13 cellular contexts compared by ENCODE assay signal in genomic region chr5:82991678-82992323, GRCh38.
A peak's percentile ranks its signal among the peaks of the same experiment; 100 is the strongest.
DNase-seq lines count a peak whose midpoint lies in the region; ATAC-seq and TF ChIP-seq lines count a peak whose summit lies in the region.
"Had no signal": no experiment of that assay in that cellular context is flagged by ENCODE, and none has a peak within 500 bp of the region (broad histone marks: within the 10 kb centered on the region; RNA-seq: fewer than 3 reads in every experiment).

No MANE protein-coding gene starts in this region.

- TF ChIP-seq CTCF in tibial nerve (IDR thresholded peaks at IDR 0.05), result no peak

- H3K27ac ChIP-seq in epithelial cell of prostate (peak overlapping the region; percentile 43), tibial nerve (no peak overlapping the region)

- H3K4me3 ChIP-seq in tibial nerve, result no peak overlapping the region

- 67 to 77% methylated on average over 8 of the region's 8 CpGs for WGBS in tibial nerve, 2 donors

- no peaks in the 10 kb centered on the region for H3K27me3 ChIP-seq in tibial nerve

- H3K4me1 ChIP-seq in tibial nerve, result peaks cover 0 to 8% (median 0%) of the 10 kb centered on the region in 4 donors

- no peaks in the 10 kb centered on the region for H3K36me3 ChIP-seq in tibial nerve

- peak; percentile 1 for DNase-seq in COLO668 (lab: John Stamatoyannopoulos, UW; ENCODE audit: unreplicated experiment)
- DNase-seq in NCI-H69 (lab: John Stamatoyannopoulos, UW), result peak; percentile 64
- DNase-seq in epithelial cell of prostate (ENCODE audit: low read depth, low spot score), result peak; percentile 40
- no peak for DNase-seq in occipital lobe (lab: John Stamatoyannopoulos, UW)
- DNase-seq in tibial nerve (ENCODE audit: low spot score in 2 of 2), result no peak
- no peak for DNase-seq in Right ventricle myocardium superior
- DNase-seq: activated CD4-positive, alpha-beta T cell treated with anti-CD3 and anti-CD28 coated beads, Interleukin-2, amount 50 U/mL, for 1 hour; DND-41; NCI-H1092; NCI-H774; stimulated activated CD8-positive, alpha-beta memory T cell treated with anti-CD3 and anti-CD28 coated beads, Interleukin-4, amount 100 ng/mL, for 48 hours had no signal

- no peak for TF ChIP-seq POLR2A in tibial nerve (IDR thresholded peaks at IDR 0.05)

- intact Hi-C loops in Right ventricle myocardium superior (cut with DNase I), result no loop called here

- H3K9me3 ChIP-seq in tibial nerve, result no peaks in the 10 kb centered on the region

- ATAC-seq in HG03442 (IDR thresholded peaks at IDR 0.05; ENCODE audit: unreplicated experiment), result peak; percentile 53
- no peak for ATAC-seq in Right ventricle myocardium superior (ENCODE audit: poor library complexity)
- no peak for ATAC-seq in HG02981 (IDR thresholded peaks at IDR 0.05; ENCODE audit: unreplicated experiment)

- no peak for TF ChIP-seq EP300 in tibial nerve (IDR thresholded peaks at IDR 0.05)

Comparison
In these comparisons a context has a peak if more than half of its experiments do, and no peak if none do; other contexts are left out.
1. DNase-seq: peak in COLO668 (single experiment), NCI-H69 (single experiment) and epithelial cell of prostate (single experiment); none in occipital lobe (single experiment), tibial nerve (0 of 2) and Right ventricle myocardium superior (single experiment).